Comparison of ENCODE assay signal across 22 cellular contexts in the genomic region with DNA sequence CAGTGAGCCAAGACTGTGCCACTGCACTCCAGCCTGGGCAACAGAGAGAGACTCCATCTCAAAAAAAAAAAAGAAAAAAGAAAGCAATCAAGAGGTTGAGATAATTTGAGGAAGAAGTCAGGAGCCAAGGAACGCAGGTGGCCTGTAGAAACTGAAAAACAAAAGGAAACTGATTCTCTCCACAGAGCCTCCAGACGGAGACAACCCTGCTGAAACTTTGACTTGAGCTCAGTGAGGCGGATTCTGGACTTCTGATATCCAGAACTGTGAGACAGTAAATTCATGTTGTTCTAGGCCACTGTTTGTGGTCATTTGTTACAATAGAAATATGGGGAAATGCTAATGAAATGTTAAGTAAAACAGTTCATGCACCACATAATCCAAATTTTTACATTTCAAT. TPM values are rescaled to one million over a fixed set of nuclear protein-coding genes. Genes with fewer than 3 reads are reported as not detected.
"Had no signal": no experiment of that assay in that cellular context is flagged by ENCODE, and none has a peak within 500 bp of the region (broad histone marks: within the 10 kb centered on the region; RNA-seq: fewer than 3 reads in every experiment).

No MANE protein-coding gene starts in this region.

- H3K27me3 ChIP-seq: breast epithelium, dorsolateral prefrontal cortex, neutrophil, right atrium auricular region, suprapubic skin, upper lobe of left lung had no signal

- H3K9me3 Mint-ChIP-seq: activated CD4-positive, alpha-beta memory T cell treated with anti-CD3 and anti-CD28 coated beads for 36 hours; activated naive CD4-positive, alpha-beta T cell treated with anti-CD3 and anti-CD28 coated beads, Interleukin-2, amount 50 U/mL, for 24 hours; naive B cell; stimulated activated naive B cell treated with anti-CD40 and anti-IgM and Interleukin-4, amounts not matched to agents 10 μg/mL and 1 μg/mL and 100 μg/mL, for 72 hours; T-helper 2 cell treated with Interferon-gamma antibody and Interleukin-4, amounts not matched to agents 5 μg/mL and 100 μg/mL, for 36 hours had no signal

- DNase-seq: activated CD8-positive, alpha-beta memory T cell treated with anti-CD3 and anti-CD28 coated beads, Interleukin-2, amount 50 U/mL, for 4 hours; activated effector memory CD4-positive, alpha-beta T cell treated with Interleukin-2 at 50 U/mL for 16 hours; anterior cingulate cortex; dorsolateral prefrontal cortex; glutamatergic neuron; left cardiac atrium; naive B cell; stimulated activated naive B cell treated with anti-CD40 and anti-IgM and Interleukin-4, amounts not matched to agents 10 μg/mL and 1 μg/mL and 100 μg/mL, for 72 hours; upper lobe of left lung had no signal

- H3K9me3 ChIP-seq: breast epithelium, neutrophil, right atrium auricular region, suprapubic skin, upper lobe of left lung had no signal

- ATAC-seq: activated CD4-positive, CD25-positive, alpha-beta regulatory T cell treated with anti-CD3 and anti-CD28 coated beads, Interleukin-2, amount 50 U/mL, for 24 hours; esophagus mucosa; left cardiac atrium; SK-N-SH treated with all-trans-retinoic acid at 6 μM for 48 hours; stimulated activated naive B cell treated with anti-CD40 and anti-IgM and Interleukin-4, amounts not matched to agents 10 μg/mL and 1 μg/mL and 100 μg/mL, for 72 hours had no signal

- H3K27ac Mint-ChIP-seq: activated CD4-positive, alpha-beta memory T cell treated with anti-CD3 and anti-CD28 coated beads for 36 hours; stimulated activated naive B cell treated with anti-CD40 and anti-IgM and Interleukin-4, amounts not matched to agents 10 μg/mL and 1 μg/mL and 100 μg/mL, for 72 hours; T-helper 2 cell treated with Interferon-gamma antibody and Interleukin-4, amounts not matched to agents 5 μg/mL and 100 μg/mL, for 36 hours had no signal

- H3K4me3 ChIP-seq: breast epithelium, dorsolateral prefrontal cortex, lung, right atrium auricular region, smooth muscle cell, suprapubic skin, upper lobe of left lung had no signal

- H3K4me2 ChIP-seq: smooth muscle cell had no signal

- H3K27me3 Mint-ChIP-seq: activated CD4-positive, alpha-beta memory T cell treated with anti-CD3 and anti-CD28 coated beads for 36 hours; activated naive CD4-positive, alpha-beta T cell treated with anti-CD3 and anti-CD28 coated beads, Interleukin-2, amount 50 U/mL, for 24 hours; naive B cell; stimulated activated naive B cell treated with anti-CD40 and anti-IgM and Interleukin-4, amounts not matched to agents 10 μg/mL and 1 μg/mL and 100 μg/mL, for 72 hours had no signal

- H3K36me3 ChIP-seq: breast epithelium had no signal

- H3K4me3 Mint-ChIP-seq: activated CD4-positive, alpha-beta memory T cell treated with anti-CD3 and anti-CD28 coated beads for 36 hours; stimulated activated naive B cell treated with anti-CD40 and anti-IgM and Interleukin-4, amounts not matched to agents 10 μg/mL and 1 μg/mL and 100 μg/mL, for 72 hours; T-helper 2 cell treated with Interferon-gamma antibody and Interleukin-4, amounts not matched to agents 5 μg/mL and 100 μg/mL, for 36 hours had no signal

- H3K4me1 ChIP-seq: breast epithelium had no signal

- H3K27ac ChIP-seq: breast epithelium, neutrophil, suprapubic skin, upper lobe of left lung had no signal

RNA-seq across cellular contexts. Expression of a gene that starts 33.6 kb away (rescaled TPM):
- total RNA-seq: activated CD4-positive, alpha-beta memory T cell treated with anti-CD3 and anti-CD28 coated beads for 36 hours; chondrocyte; left cardiac atrium had no signal
- polyA plus RNA-seq: smooth muscle cell had no signal
